9 cellular contexts compared by ENCODE assay signal in genomic region chr11:123166095-123166559, GRCh38. TPM values are rescaled to one million over a fixed set of nuclear protein-coding genes. Genes with fewer than 3 reads are reported as not detected.
DNase-seq lines count a peak whose midpoint lies in the region; ATAC-seq, FAIRE-seq and TF ChIP-seq lines count a peak whose summit lies in the region.
"Had no signal": no experiment of that assay in that cellular context is flagged by ENCODE, and none has a peak within 500 bp of the region (broad histone marks: within the 10 kb centered on the region; RNA-seq: fewer than 3 reads in every experiment).

No MANE protein-coding gene starts in this region.

- peaks cover 25% of the 10 kb centered on the region for H3K36me3 ChIP-seq in adipocyte (ENCODE audit: control insufficient read depth, insufficient read depth, low read length, severe bottlenecking)
- H3K36me3 ChIP-seq in keratinocyte (ENCODE audit: control insufficient read depth in 2 of 2, extremely low read depth in 1 of 2, insufficient read depth in 2 of 2, low read length in 2 of 2), result no peaks in the 10 kb centered on the region
- no peaks in the 10 kb centered on the region for H3K36me3 ChIP-seq in thoracic aorta

- no peaks in the 10 kb centered on the region for H3K27me3 ChIP-seq in adipocyte (replicated peaks; ENCODE audit: control insufficient read depth, insufficient read depth, low read length)
- H3K27me3 ChIP-seq in keratinocyte (ENCODE audit: control insufficient read depth, extremely low read depth, insufficient read depth, low read length), result no peaks in the 10 kb centered on the region
- no peaks in the 10 kb centered on the region for H3K27me3 ChIP-seq in thoracic aorta (replicated peaks; ENCODE audit: insufficient read depth)

- TF ChIP-seq CTCF in keratinocyte (optimal IDR thresholded peaks at IDR 0.05 in 1 of 3, IDR thresholded peaks at IDR 0.05 in 1 of 3, conservative IDR thresholded peaks at IDR 0.05 in 1 of 3; ENCODE audit: extremely low read depth in 1 of 3, insufficient read depth in 2 of 3, low read length in 3 of 3) (peak; percentile 76 to 82 (median 77)), thoracic aorta (IDR thresholded peaks at IDR 0.05) (peak; percentile 28)

- ATAC-seq in thoracic aorta (ENCODE audit: insufficient number of reproducible peaks, low FRiP score, low read depth) (no peak), HG02852 (IDR thresholded peaks at IDR 0.05; ENCODE audit: unreplicated experiment) (no peak), GM19452 (IDR thresholded peaks at IDR 0.05; ENCODE audit: unreplicated experiment) (no peak)
- ATAC-seq: stimulated activated naive CD8-positive, alpha-beta T cell treated with anti-CD3 and anti-CD28 coated beads, Interleukin-15, amount 100 ng/mL, for 72 hours had no signal

- peak overlapping the region; percentile 67 for H2AFZ ChIP-seq in keratinocyte (ENCODE audit: control insufficient read depth, low read length)

- DNase-seq in Ammon's horn (ENCODE audit: low spot score) (peak; percentile 47), HCEC 1CT (peak; percentile 54), adipocyte (ENCODE audit: low read depth) (peak; percentile 51), keratinocyte (ENCODE audit: low read depth, low spot score) (no peak), thoracic aorta (ENCODE audit: low spot score) (no peak), NOMO-1 treated with dmso at 0.1 percent for 144 hours (lab: John Stamatoyannopoulos, UW; ENCODE audit: unreplicated experiment) (no peak)

- H3K27ac ChIP-seq in keratinocyte (ENCODE audit: control insufficient read depth, insufficient read depth, low read length) (no peak overlapping the region), thoracic aorta (peak overlapping the region in 1 of 2 donors; percentile 53)

- H3K79me2 ChIP-seq in keratinocyte (ENCODE audit: control insufficient read depth, insufficient read depth, low read length), result no peaks in the 10 kb centered on the region

- dilution Hi-C loops in keratinocyte (cut with MboI; ENCODE audit: extremely low pct_ligation_motif_present, low sequenced_read_pairs), result no loop called here

- peak overlapping the region; percentile 46 for H3K4me2 ChIP-seq in keratinocyte (ENCODE audit: control insufficient read depth, extremely low read depth, insufficient read depth, low read depth, low read length)

- H3K9ac ChIP-seq in adipocyte (ENCODE audit: low read length), result no peak overlapping the region
- H3K9ac ChIP-seq in keratinocyte (ENCODE audit: control insufficient read depth, extremely low read depth, insufficient read depth, low read length), result no peak overlapping the region

- H3K9me3 ChIP-seq in adipocyte (ENCODE audit: control insufficient read depth, low read length) (no peaks in the 10 kb centered on the region), keratinocyte (ENCODE audit: control insufficient read depth, low read depth, low read length) (no peaks in the 10 kb centered on the region), thoracic aorta (no peaks in the 10 kb centered on the region)

- H4K20me1 ChIP-seq in keratinocyte (ENCODE audit: control insufficient read depth, extremely low read depth, insufficient read depth, low read length), result no peaks in the 10 kb centered on the region

- H3K4me3 ChIP-seq in adipocyte (ENCODE audit: low read length), result no peak overlapping the region
- H3K4me3 ChIP-seq in keratinocyte (ENCODE audit: control insufficient read depth in 2 of 3, extremely low read depth in 1 of 3, insufficient read depth in 2 of 3, low read depth in 1 of 3, low read length in 3 of 3), result no peak overlapping the region
- no peak overlapping the region for H3K4me3 ChIP-seq in thoracic aorta

- H3K4me1 ChIP-seq in adipocyte (ENCODE audit: control insufficient read depth, insufficient read depth, low read length), result peaks cover 63% of the 10 kb centered on the region
- H3K4me1 ChIP-seq in keratinocyte (ENCODE audit: control insufficient read depth, extremely low read depth, insufficient read depth, low read length), result no peaks in the 10 kb centered on the region
- H3K4me1 ChIP-seq in thoracic aorta (ENCODE audit: control insufficient read depth in 1 of 2, low read depth in 2 of 2), result peaks cover 2 to 27% of the 10 kb centered on the region in 2 donors

- FAIRE-seq in keratinocyte (lab: Jason Lieb, UNC), result peak; percentile 43

- no peaks in the 10 kb centered on the region for H3K9me1 ChIP-seq in keratinocyte (ENCODE audit: control insufficient read depth, extremely low read depth, insufficient read depth, low read length)

RNA-seq across cellular contexts. Expression of gene CLMP, which starts 28.9 kb away (rescaled TPM):
- 2.7 to 5.4 TPM (median 3.1 TPM) in 3 replicates for polyA plus RNA-seq in keratinocyte
- 7.0 TPM for polyA plus RNA-seq in keratinocyte (2011; ENCODE audit: low read depth)
- 1.7 and 2.8 TPM in 2 replicates for polyA plus RNA-seq in keratinocyte (2011; cell fraction: cytosol; rRNA removed)
- polyA plus RNA-seq in keratinocyte (2011; cell fraction: nucleus; rRNA removed), result 2.2 and 4.6 TPM in 2 replicates
- 1.8 and 2.8 TPM in 2 replicates for polyA plus RNA-seq in keratinocyte (2012; ENCODE audit: low replicate concordance)
- polyA minus RNA-seq in keratinocyte, result 6.3 to 11.2 TPM (median 9.6 TPM) in 3 replicates
- polyA minus RNA-seq in keratinocyte (2011; cell fraction: cytosol; rRNA and poly(A)+ RNA removed), result 2.5 TPM
- 1.9 and 5.5 TPM in 2 replicates for polyA minus RNA-seq in keratinocyte (2011; cell fraction: nucleus; rRNA and poly(A)+ RNA removed)
- 100 to 1,000 TPM in 1 of 2 donors, 10 to 100 TPM in 1; 48.3 to 126 TPM for total RNA-seq in thoracic aorta

Comparison
In these comparisons a context has a peak if more than half of its experiments do, and no peak if none do; other contexts are left out.
1. DNase-seq: peak in Ammon's horn (single experiment), HCEC 1CT (single experiment) and adipocyte (single experiment); none in keratinocyte (single experiment), thoracic aorta (single experiment) and NOMO-1 treated with dmso at 0.1 percent for 144 hours (single experiment).